Comparison of ENCODE assay signal across 26 cellular contexts in genomic region chr2:53315170-53315569, GRCh38.
"Had no signal": no experiment of that assay in that cellular context is flagged by ENCODE, and none has a peak within 500 bp of the region (broad histone marks: within the 10 kb centered on the region; RNA-seq: fewer than 3 reads in every experiment).

No MANE protein-coding gene starts in this region.

- ATAC-seq: esophagus mucosa; lower lobe of right lung; natural killer cell treated with Interleukin-12 subunit alpha and Interleukin-12 subunit beta and Interleukin-15 and Interleukin-18, amount 100 ng/mL, for 72 hours; right lobe of liver had no signal

- H3K36me3 ChIP-seq: left ventricle myocardium inferior, lower lobe of right lung, neural progenitor cell, ovary, prostate gland, right lobe of liver, stomach, thoracic aorta, transverse colon had no signal

- H3K4me3 ChIP-seq: coronary artery, left ventricle myocardium inferior, lower lobe of right lung, neural progenitor cell, ovary, prostate gland, right lobe of liver, skin epidermis, stomach, thoracic aorta, transverse colon had no signal

- H3K27ac ChIP-seq: coronary artery, left ventricle myocardium inferior, lower lobe of right lung, neural progenitor cell, ovary, prostate gland, right lobe of liver, skin epidermis, stomach, thoracic aorta, transverse colon had no signal

- H3K4me1 ChIP-seq: left ventricle myocardium inferior, lower lobe of right lung, prostate gland, right lobe of liver, stomach, transverse colon had no signal

- DNase-seq: effector CD4-positive, alpha-beta T cell; endodermal cell; immature natural killer cell; left cardiac atrium; left ventricle myocardium inferior; lower lobe of right lung; mesenchymal stem cell; midbrain; nucleus accumbens; ovary; retina; right lobe of liver; stimulated activated CD4-positive, alpha-beta T cell treated with anti-CD3 and anti-CD28 coated beads, Interleukin-2, amount 100 ng/mL, for 24 hours; stimulated activated naive CD4-positive, alpha-beta T cell; stomach; substantia nigra; transverse colon had no signal

- FAIRE-seq: endothelial cell of umbilical vein, keratinocyte had no signal

- H3K27me3 ChIP-seq: neural progenitor cell, ovary, right lobe of liver, stomach, transverse colon had no signal

- H3K9me3 ChIP-seq: left ventricle myocardium inferior, lower lobe of right lung, ovary, prostate gland, right lobe of liver, thoracic aorta, transverse colon had no signal
